ENCODE assay signal across 26 cellular contexts in genomic region chr16:30085820-30086219, GRCh38. TPM values are rescaled to one million over a fixed set of nuclear protein-coding genes. Genes with fewer than 3 reads are reported as not detected.
DNase-seq lines count a peak whose midpoint lies in the region; ATAC-seq and TF ChIP-seq lines count a peak whose summit lies in the region.
"Had no signal": no experiment of that assay in that cellular context is flagged by ENCODE, and none has a peak within 500 bp of the region (broad histone marks: within the 10 kb centered on the region; RNA-seq: fewer than 3 reads in every experiment).

No MANE protein-coding gene starts in this region.

- H3K27me3 Mint-ChIP-seq in GM23338 (ENCODE audit: insufficient read depth, low read depth, poor library complexity), result peaks cover 19% of the 10 kb centered on the region
- H3K27me3 Mint-ChIP-seq: activated T-cell treated with anti-CD3 and anti-CD28 coated beads, Interleukin-2, amount 50 U/mL, for 24 hours; CD4-positive, alpha-beta T cell; naive thymus-derived CD8-positive, alpha-beta T cell; T-helper 17 cell had no signal

- 0 out of 2 replicates have a peak, but pooled peaks cover 3% of the 10 kb centered on the region for H3K27me3 ChIP-seq in GM23338 (ENCODE audit: insufficient read depth)
- H3K27me3 ChIP-seq in ascending aorta, result no peaks in the 10 kb centered on the region
- no peaks in the 10 kb centered on the region for H3K27me3 ChIP-seq in skeletal muscle tissue (ENCODE audit: control insufficient read depth in 3 of 3, insufficient read depth in 3 of 3, low read length in 3 of 3)
- H3K27me3 ChIP-seq in A673 (replicated peaks; ENCODE audit: insufficient read depth, low read depth, low read length, poor library complexity), result no peaks in the 10 kb centered on the region
- H3K27me3 ChIP-seq: foreskin keratinocyte, left lung, pancreas, transverse colon had no signal

- H4K20me1 ChIP-seq in GM23338 (replicated peaks; ENCODE audit: insufficient read depth), result peaks cover 4% of the 10 kb centered on the region; the same call in 1 of the 2 replicates

- H3K9ac ChIP-seq in skeletal muscle tissue (ENCODE audit: low read depth in 1 of 3, low read length in 3 of 3), result peak overlapping the region in 1 of 3 donors; percentile 8
- H3K9ac ChIP-seq: SK-N-SH had no signal

- H3K9me2 ChIP-seq in GM23338 (ENCODE audit: insufficient read depth), result no peaks in the 10 kb centered on the region
- H3K9me2 ChIP-seq: SK-N-SH had no signal

- H3K27ac ChIP-seq in GM23338 (ENCODE audit: low read depth) (peak overlapping the region; percentile 32; the same call in 1 of the 2 replicates), ascending aorta (peak overlapping the region; percentile 48 to 76), skeletal muscle tissue (ENCODE audit: low read depth, low read length) (peak overlapping the region; percentile 10), A673 (ENCODE audit: low read depth, low read length, poor library complexity, severe bottlenecking) (no peak overlapping the region)
- H3K27ac ChIP-seq: foreskin keratinocyte, pancreas, transverse colon had no signal

- no peak overlapping the region for H3K27ac Mint-ChIP-seq in GM23338
- H3K27ac Mint-ChIP-seq: activated T-cell treated with anti-CD3 and anti-CD28 coated beads, Interleukin-2, amount 50 U/mL, for 24 hours; CD4-positive, alpha-beta T cell; immature natural killer cell had no signal

- H3K4me3 Mint-ChIP-seq in GM23338, result no peak overlapping the region
- H3K4me3 Mint-ChIP-seq: activated T-cell treated with anti-CD3 and anti-CD28 coated beads, Interleukin-2, amount 50 U/mL, for 24 hours; CD4-positive, alpha-beta T cell; immature natural killer cell; naive thymus-derived CD8-positive, alpha-beta T cell; T-helper 17 cell had no signal

- POLR2A ChIA-PET in A673 (lab: Charles Lee; ENCODE audit: low non-redundant PET), result no interaction called here

- no peaks in the 10 kb centered on the region for H3K9me3 ChIP-seq in ascending aorta
- H3K9me3 ChIP-seq in skeletal muscle tissue (ENCODE audit: control insufficient read depth in 3 of 3, low read length in 3 of 3), result no peaks in the 10 kb centered on the region
- no peaks in the 10 kb centered on the region for H3K9me3 ChIP-seq in A673 (ENCODE audit: low read depth, low read length, poor library complexity, severe bottlenecking)
- H3K9me3 ChIP-seq: left lung, pancreas, SK-N-SH, transverse colon had no signal

- H3K4me1 ChIP-seq in GM23338 (ENCODE audit: insufficient read depth), result peaks cover 6% of the 10 kb centered on the region; the same call in 1 of the 2 replicates
- H3K4me1 ChIP-seq in ascending aorta, result peaks cover under 1 to 3% of the 10 kb centered on the region in 2 donors
- H3K4me1 ChIP-seq in skeletal muscle tissue (ENCODE audit: control insufficient read depth in 3 of 3, insufficient read depth in 3 of 3, low read length in 3 of 3), result peaks cover 0 to 8% (median 6%) of the 10 kb centered on the region in 3 donors
- H3K4me1 ChIP-seq in A673 (ENCODE audit: insufficient read depth, low read length, poor library complexity, severe bottlenecking), result no peaks in the 10 kb centered on the region

- no peak for DNase-seq in GM23338 (ENCODE audit: low spot score)
- DNase-seq in ascending aorta (ENCODE audit: low spot score in 2 of 2), result no peak
- no peak for DNase-seq in A673 (ENCODE audit: low spot score)
- DNase-seq in OCI-M1 (lab: John Stamatoyannopoulos, UW), result no peak
- DNase-seq: activated naive CD4-positive, alpha-beta T cell; activated T-cell treated with anti-CD3 and anti-CD28 coated beads, Interleukin-2, amount 50 U/mL, for 24 hours; CD4-positive, alpha-beta T cell; effector memory CD4-positive, alpha-beta T cell; foreskin keratinocyte; hippocampal formation; immature natural killer cell; midbrain; naive thymus-derived CD8-positive, alpha-beta T cell; NCI-H1048; NCI-H187; NCI-H526; stimulated activated CD4-positive, alpha-beta T cell treated with anti-CD3 and anti-CD28 coated beads, Interleukin-4, amount 100 ng/mL, for 4 hours; stimulated activated naive CD8-positive, alpha-beta T cell treated with anti-CD3 and anti-CD28 coated beads, Interleukin-15, Interleukin-2, amounts not matched to agents 100 U/mL and 50 U/mL, for 24 hours; T-helper 17 cell; transverse colon had no signal

- ATAC-seq in GM23338 (no peak), HG03342 (IDR thresholded peaks at IDR 0.05; ENCODE audit: unreplicated experiment) (no peak)
- ATAC-seq: foreskin keratinocyte; HCT116; left lung; naive thymus-derived CD8-positive, alpha-beta T cell; stimulated activated naive CD8-positive, alpha-beta T cell treated with anti-CD3 and anti-CD28 coated beads, Interleukin-15, Interleukin-2, amounts not matched to agents 100 U/mL and 50 U/mL, for 24 hours; T-helper 17 cell had no signal

- H2AFZ ChIP-seq in GM23338, result no peak overlapping the region

- H3K36me3 Mint-ChIP-seq in GM23338 (ENCODE audit: low read depth), result peaks cover 50% of the 10 kb centered on the region

- H3K9me3 Mint-ChIP-seq in GM23338, result no peaks in the 10 kb centered on the region; the same call in 2 of the 3 replicates
- H3K9me3 Mint-ChIP-seq: activated T-cell treated with anti-CD3 and anti-CD28 coated beads, Interleukin-2, amount 50 U/mL, for 24 hours; CD4-positive, alpha-beta T cell; immature natural killer cell; naive thymus-derived CD8-positive, alpha-beta T cell had no signal

- CTCF ChIA-PET in A673 (lab: Charles Lee), result no interaction called here

- H3K4me3 ChIP-seq in GM23338 (no peak overlapping the region), ascending aorta (no peak overlapping the region), skeletal muscle tissue (ENCODE audit: low read length in 3 of 3) (no peak overlapping the region), A673 (ENCODE audit: low read depth, low read length, poor library complexity, severe bottlenecking) (no peak overlapping the region)
- H3K4me3 ChIP-seq: left lung, pancreas, transverse colon had no signal

- H3K79me2 ChIP-seq in GM23338 (replicated peaks; ENCODE audit: insufficient read depth), result no peaks in the 10 kb centered on the region; the same call in 1 of the 2 replicates

- TF ChIP-seq CTCF in GM23338 (conservative IDR thresholded peaks at IDR 0.05; ENCODE audit: low read depth in 2 of 2) (no peak), ascending aorta (IDR thresholded peaks at IDR 0.05) (no peak), A673 (conservative IDR thresholded peaks at IDR 0.05; ENCODE audit: low read depth, low read length) (no peak)

- no peak overlapping the region for H3K4me2 ChIP-seq in GM23338
- H3K4me2 ChIP-seq: SK-N-SH had no signal

- BruUV-seq in A673 (replicated peaks; lab: Mats Ljungman, UMichigan), result no TSS peak

- H3K4me1 Mint-ChIP-seq in GM23338, result peaks cover 8% of the 10 kb centered on the region; the same call in 2 of the 3 replicates

- intact Hi-C loops in ascending aorta (cut with DNase I), result no loop called here
- intact Hi-C loops in A673 (cut with micrococcal nuclease; ENCODE audit: unreplicated experiment), result no loop called here

- peaks cover 7% of the 10 kb centered on the region; the same call in 1 of the 2 replicates for H3F3A ChIP-seq in GM23338 (replicated peaks; ENCODE audit: low read depth)

- peaks cover under 1% of the 10 kb centered on the region for H3K36me3 ChIP-seq in GM23338 (ENCODE audit: insufficient read depth)
- peaks cover 42 to 48% of the 10 kb centered on the region in 2 donors for H3K36me3 ChIP-seq in ascending aorta
- peaks cover 39 to 43% (median 40%) of the 10 kb centered on the region in 3 donors for H3K36me3 ChIP-seq in skeletal muscle tissue (ENCODE audit: control insufficient read depth in 3 of 3, insufficient read depth in 3 of 3, low read length in 3 of 3)
- H3K36me3 ChIP-seq in A673 (ENCODE audit: insufficient read depth, low read length, poor library complexity, severe bottlenecking), result peaks cover 38% of the 10 kb centered on the region

RNA-seq across cellular contexts. Expression of gene TBX6, which starts 5.9 kb away (rescaled TPM):
- 1.1 and 2.3 TPM in 2 replicates for total RNA-seq in GM23338 (2014; rRNA removed; shearing (Covaris generic))
- polyA plus RNA-seq in GM23338 (2016; fragmentation: Nextera tagmentation; extraction: Ambion mirVana), result 1.9 and 2.4 TPM in 2 replicates
- total RNA-seq in ascending aorta (0.75 TPM), skeletal muscle tissue (not detected), A673 (2021) (0.49 and 0.85 TPM in 2 replicates)
- polyA plus RNA-seq: immature natural killer cell had no signal

RNA-seq across cellular contexts. Expression of gene PPP4C, which starts 10.0 kb away (rescaled TPM):
- total RNA-seq in GM23338 (2014; rRNA removed; shearing (Covaris generic)), result 108 and 120 TPM in 2 replicates
- polyA plus RNA-seq in GM23338 (2016; fragmentation: Nextera tagmentation; extraction: Ambion mirVana), result 169 and 170 TPM in 2 replicates
- total RNA-seq in ascending aorta, result 50.7 TPM
- 72.0 TPM for total RNA-seq in skeletal muscle tissue
- total RNA-seq in A673 (2021), result 122 and 127 TPM in 2 replicates

RNA-seq across cellular contexts. Expression of gene YPEL3, which starts 10.2 kb away (rescaled TPM):
- total RNA-seq in GM23338 (2014; rRNA removed; shearing (Covaris generic)), result 21.8 and 27.8 TPM in 2 replicates
- 81.7 and 86.1 TPM in 2 replicates for polyA plus RNA-seq in GM23338 (2016; fragmentation: Nextera tagmentation; extraction: Ambion mirVana)
- total RNA-seq in ascending aorta (98.6 TPM), skeletal muscle tissue (14.1 TPM), A673 (2021) (4.7 and 9.1 TPM in 2 replicates)

RNA-seq across cellular contexts. Expression of gene ALDOA, which starts 20.3 kb away (rescaled TPM):
- total RNA-seq in GM23338 (2014; rRNA removed; shearing (Covaris generic)), result 1,113 and 1,306 TPM in 2 replicates
- 1,054 and 1,067 TPM in 2 replicates for polyA plus RNA-seq in GM23338 (2016; fragmentation: Nextera tagmentation; extraction: Ambion mirVana)
- total RNA-seq in ascending aorta (1,202 TPM), skeletal muscle tissue (1,497 TPM), A673 (2021) (1,552 and 1,729 TPM in 2 replicates)

RNA-seq across cellular contexts. Expression of gene GDPD3, which starts 27.5 kb away (rescaled TPM):
- 0.94 TPM in 1 of 2 replicates, not detected in the other for total RNA-seq in GM23338 (2014; rRNA removed; shearing (Covaris generic))
- 1.1 and 1.4 TPM in 2 replicates for polyA plus RNA-seq in GM23338 (2016; fragmentation: Nextera tagmentation; extraction: Ambion mirVana)
- total RNA-seq in ascending aorta (0.53 TPM), skeletal muscle tissue (0.52 TPM), A673 (2021) (2.5 and 4.4 TPM in 2 replicates)
- polyA plus RNA-seq: immature natural killer cell had no signal
